Comparison of ENCODE assay signal across 16 cellular contexts in the genomic region with DNA sequence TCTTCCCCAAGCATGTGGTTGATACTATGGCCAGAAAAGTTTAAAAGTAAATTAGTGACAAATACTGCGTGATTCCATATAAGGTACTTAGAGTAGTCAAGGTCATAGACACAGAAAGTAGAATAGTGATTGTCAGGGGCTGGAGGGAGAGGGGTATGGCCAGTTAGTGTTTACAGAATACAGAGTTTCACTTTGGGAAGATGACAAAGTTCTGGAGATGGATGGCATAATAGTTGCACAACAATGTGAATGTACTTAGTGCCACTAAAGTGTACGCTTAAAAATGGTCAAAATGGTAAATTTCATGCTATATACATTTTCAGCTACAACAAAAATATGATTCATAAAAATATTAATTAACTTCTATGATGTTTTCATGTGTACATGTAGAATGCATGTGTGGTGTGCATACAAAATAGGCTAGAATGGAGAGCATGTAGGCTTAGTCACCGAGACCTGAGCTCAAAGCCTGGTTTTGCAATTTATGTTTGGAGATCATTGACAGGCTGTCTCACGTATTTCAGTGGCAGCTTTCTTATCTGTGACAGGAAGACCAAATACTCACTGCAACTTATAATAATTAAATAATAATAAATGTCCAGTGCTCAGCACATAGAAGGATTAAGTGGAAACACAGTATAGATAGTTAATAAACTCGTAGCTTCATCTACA.
DNase-seq lines count a peak whose midpoint lies in the region; ATAC-seq and TF ChIP-seq lines count a peak whose summit lies in the region.
"Had no signal": no experiment of that assay in that cellular context is flagged by ENCODE, and none has a peak within 500 bp of the region (broad histone marks: within the 10 kb centered on the region; RNA-seq: fewer than 3 reads in every experiment).

No MANE protein-coding gene starts in this region.

- H3K27me3 Mint-ChIP-seq in MCF 10A (ENCODE audit: insufficient read depth, unreplicated experiment), result no peaks in the 10 kb centered on the region
- no peaks in the 10 kb centered on the region for H3K27me3 Mint-ChIP-seq in WTC11 (ENCODE audit: low read depth)

- peaks cover 7% of the 10 kb centered on the region for H3K4me1 ChIP-seq in mammary epithelial cell (ENCODE audit: insufficient read depth, low read length)

- 98% methylated on average over 5 of the region's 5 CpGs for WGBS in mammary epithelial cell (ENCODE audit: low coverage, missing lambda C conversion rate)

- no peak overlapping the region for H3K4me2 ChIP-seq in mammary epithelial cell (ENCODE audit: insufficient read depth, low read depth, low read length)

- H4K20me1 ChIP-seq in mammary epithelial cell (ENCODE audit: insufficient read depth, low read length), result no peaks in the 10 kb centered on the region

- intact Hi-C loops in MCF 10A (cut with micrococcal nuclease) (loop anchor here (10.0 kb wide), 1 partner anchor 526 kb away; no protein-coding TSS in a partner anchor), mammary epithelial cell (cut with micrococcal nuclease) (loop anchor here (10.0 kb wide), 1 partner anchor 256 kb away; no protein-coding TSS in a partner anchor)

- CTCF ChIA-PET in MCF 10A (lab: Yijun Ruan, JAX) (interaction anchor here (0.6 to 1.7 kb wide), 4 partner anchors 15 to 945 kb away, joined by 3 to 9 read pairs (median 3); no protein-coding TSS in a partner anchor), mammary epithelial cell (lab: Charles Lee; ENCODE audit: low non-redundant PET) (no interaction called here), WTC11 (lab: Charles Lee) (no interaction called here)

- TF ChIP-seq CTCF in MCF 10A (IDR thresholded peaks at IDR 0.05; ENCODE audit: unreplicated experiment) (no peak), mammary epithelial cell (conservative IDR thresholded peaks at IDR 0.05 in 1 of 2, IDR thresholded peaks at IDR 0.05 in 1 of 2; ENCODE audit: extremely low read depth in 1 of 2, insufficient read depth in 1 of 2, low read depth in 1 of 2, low read length in 2 of 2) (no peak), epithelial cell of proximal tubule (conservative IDR thresholded peaks at IDR 0.05; ENCODE audit: low read depth, low read length) (no peak), WTC11 (IDR thresholded peaks at IDR 0.05) (no peak)

- H3K27me3 ChIP-seq in mammary epithelial cell (ENCODE audit: insufficient read depth, low read length), result no peaks in the 10 kb centered on the region

- no peak overlapping the region for H3K4me3 Mint-ChIP-seq in MCF 10A (ENCODE audit: unreplicated experiment)
- no peak overlapping the region for H3K4me3 Mint-ChIP-seq in WTC11

- H3K27ac Mint-ChIP-seq in MCF 10A (ENCODE audit: low read depth, unreplicated experiment), result no peak overlapping the region
- H3K27ac Mint-ChIP-seq in WTC11, result no peak overlapping the region

- H2AFZ ChIP-seq in mammary epithelial cell (ENCODE audit: low read depth, low read length), result no peak overlapping the region
- H2AFZ ChIP-seq: GM23248 had no signal

- H3K4me1 Mint-ChIP-seq in MCF 10A (ENCODE audit: insufficient read depth, unreplicated experiment) (no peaks in the 10 kb centered on the region), WTC11 (peaks cover 39% of the 10 kb centered on the region)

- H3K36me3 Mint-ChIP-seq in MCF 10A (ENCODE audit: insufficient read depth, unreplicated experiment), result no peaks in the 10 kb centered on the region
- H3K36me3 Mint-ChIP-seq in WTC11, result no peaks in the 10 kb centered on the region

- in situ Hi-C loops in mammary epithelial cell (cut with MboI; ENCODE audit: low sequenced_read_pairs in 2 of 2), result loop anchor here (10.0 to 25.0 kb wide), 2 partner anchors 423 to 436 kb away; no protein-coding TSS in a partner anchor

- no peak overlapping the region for H3K27ac ChIP-seq in mammary epithelial cell (ENCODE audit: insufficient read depth, low read depth, low read length)
- H3K27ac ChIP-seq: GM23248 had no signal

- H3K4me3 ChIP-seq in mammary epithelial cell (replicated peaks in 1 of 3; ENCODE audit: insufficient read depth in 1 of 3, low read depth in 2 of 3, low read length in 3 of 3) (no peak overlapping the region), epithelial cell of proximal tubule (ENCODE audit: low read depth, low read length) (no peak overlapping the region)
- H3K4me3 ChIP-seq: GM23248 had no signal

- no peaks in the 10 kb centered on the region for H3K79me2 ChIP-seq in mammary epithelial cell (ENCODE audit: insufficient read depth, low read length)

- DNase-seq in MCF 10A (ENCODE audit: unreplicated experiment) (peak; percentile 11), mammary epithelial cell (no peak), epithelial cell of proximal tubule (ENCODE audit: low read depth) (peak; percentile 67), left lobe of liver (ENCODE audit: low spot score) (no peak), cerebellar nuclear complex (lab: John Stamatoyannopoulos, UW) (no peak), WTC11 (ENCODE audit: low spot score) (no peak), SKM-1 treated with dmso at 0.1 percent for 144 hours (lab: John Stamatoyannopoulos, UW; ENCODE audit: unreplicated experiment) (no peak)
- DNase-seq in stimulated activated CD4-positive, alpha-beta T cell treated with anti-CD3 and anti-CD28 coated beads, Interleukin-12 subunit alpha, Interleukin-12 subunit beta, amount 100 ng/mL, for 4 hours, result no peak
- DNase-seq: DMS79 treated with DMSO at 0.1 percent for 48 hours, GM23248, KBM-7, NCI-H1105, NCI-H187, NCI-H446, SIG-M5 had no signal

- no peaks in the 10 kb centered on the region for H3K36me3 ChIP-seq in mammary epithelial cell (ENCODE audit: insufficient read depth, low read length)

- ATAC-seq in left lobe of liver, result peak; percentile 68
- ATAC-seq in WTC11, result no peak
- ATAC-seq: HCT116 had no signal

- no peaks in the 10 kb centered on the region for H3K9me3 ChIP-seq in mammary epithelial cell (replicated peaks; ENCODE audit: insufficient read depth, low read length)

- BruUV-seq in MCF 10A (replicated peaks; lab: Mats Ljungman, UMichigan) (no TSS peak), mammary epithelial cell (replicated peaks; lab: Mats Ljungman, UMichigan) (no TSS peak)

- no peak overlapping the region for H3K9ac ChIP-seq in mammary epithelial cell (ENCODE audit: insufficient read depth, low read length)
- H3K9ac ChIP-seq: GM23248 had no signal

- POLR2A ChIA-PET in MCF 10A (lab: Yijun Ruan, JAX) (no interaction called here), WTC11 (lab: Charles Lee) (no interaction called here)

- dilution Hi-C loops in mammary epithelial cell (cut with HindIII; ENCODE audit: low sequenced_read_pairs), result loop anchor here (5.0 kb wide), 1 partner anchor 58 kb away; no protein-coding TSS in a partner anchor

- H3K9me3 Mint-ChIP-seq in MCF 10A (ENCODE audit: unreplicated experiment), result no peaks in the 10 kb centered on the region
- no peaks in the 10 kb centered on the region for H3K9me3 Mint-ChIP-seq in WTC11

TF ChIP-seq in WTC11, 78 proteins besides CTCF, POLR2A, EP300 and RAD21 (continues in another document):
- TF ChIP-seq ZMAT4 (CRISPR knock-in tag; IDR thresholded peaks at IDR 0.05) (no peak), EMX1 (CRISPR knock-in tag; IDR thresholded peaks at IDR 0.05) (no peak), MXD4 (CRISPR knock-in tag; IDR thresholded peaks at IDR 0.05; ENCODE audit: borderline replicate concordance) (no peak), ZNF425 (CRISPR knock-in tag; conservative IDR thresholded peaks at IDR 0.05) (no peak), TCF7 (CRISPR knock-in tag; IDR thresholded peaks at IDR 0.05; ENCODE audit: low read depth) (no peak), TEAD4 (CRISPR knock-in tag; IDR thresholded peaks at IDR 0.05) (no peak)
- TF ChIP-seq, protein P1, sequence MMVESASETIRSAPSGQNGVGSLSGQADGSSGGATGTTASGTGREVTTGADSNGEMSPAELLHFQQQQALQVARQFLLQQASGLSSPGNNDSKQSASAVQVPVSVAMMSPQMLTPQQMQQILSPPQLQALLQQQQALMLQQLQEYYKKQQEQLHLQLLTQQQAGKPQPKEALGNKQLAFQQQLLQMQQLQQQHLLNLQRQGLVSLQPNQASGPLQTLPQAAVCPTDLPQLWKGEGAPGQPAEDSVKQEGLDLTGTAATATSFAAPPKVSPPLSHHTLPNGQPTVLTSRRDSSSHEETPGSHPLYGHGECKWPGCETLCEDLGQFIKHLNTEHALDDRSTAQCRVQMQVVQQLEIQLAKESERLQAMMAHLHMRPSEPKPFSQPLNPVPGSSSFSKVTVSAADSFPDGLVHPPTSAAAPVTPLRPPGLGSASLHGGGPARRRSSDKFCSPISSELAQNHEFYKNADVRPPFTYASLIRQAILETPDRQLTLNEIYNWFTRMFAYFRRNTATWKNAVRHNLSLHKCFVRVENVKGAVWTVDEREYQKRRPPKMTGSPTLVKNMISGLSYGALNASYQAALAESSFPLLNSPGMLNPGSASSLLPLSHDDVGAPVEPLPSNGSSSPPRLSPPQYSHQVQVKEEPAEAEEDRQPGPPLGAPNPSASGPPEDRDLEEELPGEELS (CRISPR knock-in tag; IDR thresholded peaks at IDR 0.05), result no peak

Comparison
In these comparisons a context has a peak if more than half of its experiments do, and no peak if none do; other contexts are left out.
1. DNase-seq: peak in MCF 10A (single experiment) and epithelial cell of proximal tubule (single experiment); none in mammary epithelial cell (single experiment), left lobe of liver (single experiment), cerebellar nuclear complex (0 of 2), WTC11 (single experiment), stimulated activated CD4-positive, alpha-beta T cell treated with anti-CD3 and anti-CD28 coated beads, Interleukin-12 subunit alpha, Interleukin-12 subunit beta, amount 100 ng/mL, for 4 hours (single experiment) and SKM-1 treated with dmso at 0.1 percent for 144 hours (single experiment).